11 cellular contexts compared by ENCODE assay signal in genomic region chr9:72442212-72442607, GRCh38.
A peak's percentile ranks its signal among the peaks of the same experiment; 100 is the strongest.
DNase-seq lines count a peak whose midpoint lies in the region; ATAC-seq and TF ChIP-seq lines count a peak whose summit lies in the region.
"Had no signal": no experiment of that assay in that cellular context is flagged by ENCODE, and none has a peak within 500 bp of the region (broad histone marks: within the 10 kb centered on the region; RNA-seq: fewer than 3 reads in every experiment).

No MANE protein-coding gene starts in this region.

- WGBS in mesodermal cell (ENCODE audit: insufficient coverage in 2 of 2), 2 experiments: no CpG with 5 or more reads among the region's 2 CpGs

- no peak for TF ChIP-seq CTCF in choroid plexus epithelial cell (conservative IDR thresholded peaks at IDR 0.05; ENCODE audit: low read depth, low read length)

- H3K9me3 ChIP-seq in mesodermal cell (ENCODE audit: control insufficient read depth, low read length): no peaks in the 10 kb centered on the region
- H3K9me3 ChIP-seq: adrenal gland had no signal

- ATAC-seq in GM18517 (IDR thresholded peaks at IDR 0.05; ENCODE audit: unreplicated experiment) (no peak), HG03378 (IDR thresholded peaks at IDR 0.05; ENCODE audit: unreplicated experiment) (no peak)

- peak overlapping the region; percentile 97 for H3K27ac ChIP-seq in mesodermal cell (ENCODE audit: low read depth, low read length, severe bottlenecking)
- H3K27ac ChIP-seq: WERI-Rb-1 had no signal

- DNase-seq in CD1c-positive myeloid dendritic cell (ENCODE audit: extremely low spot score) (peak; percentile 38), LHCN-M2 (ENCODE audit: low read depth) (peak; percentile 82), choroid plexus epithelial cell (ENCODE audit: low read depth) (peak; percentile 90)
- DNase-seq in activated naive CD4-positive, alpha-beta T cell treated with anti-CD3 and anti-CD28 coated beads, Interleukin-2, amount 50 U/mL, for 16 hours: no peak
- DNase-seq in activated naive CD4-positive, alpha-beta T cell treated with Interleukin-2 at 50 U/mL for 16 hours: no peak
- DNase-seq: adrenal gland, NCI-H526 treated with DMSO at 0.1 percent for 48 hours, WERI-Rb-1 had no signal

- peaks cover 42% of the 10 kb centered on the region for H3K4me1 ChIP-seq in mesodermal cell (ENCODE audit: control insufficient read depth, insufficient read depth, low read length, poor library complexity, severe bottlenecking)

- no peaks in the 10 kb centered on the region for H3K36me3 ChIP-seq in mesodermal cell (ENCODE audit: control insufficient read depth, insufficient read depth, low read length)
- H3K36me3 ChIP-seq: adrenal gland, WERI-Rb-1 had no signal

- H3K4me3 ChIP-seq in choroid plexus epithelial cell (ENCODE audit: low read depth, low read length): no peak overlapping the region
- no peak overlapping the region for H3K4me3 ChIP-seq in mesodermal cell (ENCODE audit: extremely low read depth, insufficient read depth, low read length, poor library complexity, severe bottlenecking)
- H3K4me3 ChIP-seq: adrenal gland had no signal

Comparison
In these comparisons a context has a peak if more than half of its experiments do, and no peak if none do; other contexts are left out.
1. DNase-seq: peak in CD1c-positive myeloid dendritic cell (single experiment), LHCN-M2 (single experiment) and choroid plexus epithelial cell (single experiment); none in activated naive CD4-positive, alpha-beta T cell treated with anti-CD3 and anti-CD28 coated beads, Interleukin-2, amount 50 U/mL, for 16 hours (single experiment) and activated naive CD4-positive, alpha-beta T cell treated with Interleukin-2 at 50 U/mL for 16 hours (single experiment).